Comparison of ENCODE assay signal across 29 cellular contexts in genomic region chr2:226659416-226659815, GRCh38.
DNase-seq lines count a peak whose midpoint lies in the region; ATAC-seq, FAIRE-seq and TF ChIP-seq lines count a peak whose summit lies in the region.
"Had no signal": no experiment of that assay in that cellular context is flagged by ENCODE, and none has a peak within 500 bp of the region (broad histone marks: within the 10 kb centered on the region; RNA-seq: fewer than 3 reads in every experiment).

No MANE protein-coding gene starts in this region.

- no peaks in the 10 kb centered on the region for H3K9me3 Mint-ChIP-seq in activated naive CD4-positive, alpha-beta T cell treated with anti-CD3 and anti-CD28 coated beads for 36 hours
- H3K9me3 Mint-ChIP-seq: activated T-cell treated with anti-CD3 and anti-CD28 coated beads, Interleukin-2, amount 50 U/mL, for 72 hours had no signal

- no TSS peak for BruUV-seq in PC-3 (replicated peaks; lab: Mats Ljungman, UMichigan)

- no peak for FAIRE-seq in A549 (lab: Jason Lieb, UNC)
- FAIRE-seq: colon, HTR-8/SVneo, small intestine had no signal

- no peak overlapping the region for H3K27ac Mint-ChIP-seq in activated naive CD4-positive, alpha-beta T cell treated with anti-CD3 and anti-CD28 coated beads for 36 hours
- H3K27ac Mint-ChIP-seq: activated CD8-positive, alpha-beta memory T cell treated with anti-CD3 and anti-CD28 coated beads, Interleukin-2, amount 10 ng/mL, durations not matched to agents 7 days and 5 days; activated T-cell treated with anti-CD3 and anti-CD28 coated beads, Interleukin-2, amount 50 U/mL, for 72 hours; WTC11 had no signal

- no peak for TF ChIP-seq POLR2A in A549 (IDR thresholded peaks at IDR 0.05; ENCODE audit: low read length)

- H3F3A ChIP-seq in PC-3 (ENCODE audit: low read length, unreplicated experiment), result no peaks in the 10 kb centered on the region

- H3K36me3 ChIP-seq in PC-3 (ENCODE audit: low read depth, low read length), result no peaks in the 10 kb centered on the region
- no peaks in the 10 kb centered on the region for H3K36me3 ChIP-seq in neuronal stem cell (replicated peaks in 1 of 2; ENCODE audit: control insufficient read depth in 2 of 2, insufficient read depth in 2 of 2, low read length in 2 of 2)
- H3K36me3 ChIP-seq: adrenal gland, brain microvascular endothelial cell had no signal

- H3K4me2 ChIP-seq in A549 (no peak overlapping the region), PC-3 (ENCODE audit: low read length) (no peak overlapping the region), neuronal stem cell (ENCODE audit: insufficient read depth, low read length, poor library complexity, severe bottlenecking) (no peak overlapping the region)
- H3K4me2 ChIP-seq: KMS-11 had no signal

- no peaks in the 10 kb centered on the region for H3K9me2 ChIP-seq in PC-3 (replicated peaks; ENCODE audit: low read length)

- no peak overlapping the region for H3K23ac ChIP-seq in neuronal stem cell (ENCODE audit: low read depth, low read length, poor library complexity)

- DNase-seq in A549 (ENCODE audit: low read depth in 1 of 2, low spot score in 1 of 2) (no peak), PC-3 (no peak), left ventricle myocardium superior (no peak), neuronal stem cell (ENCODE audit: low spot score) (no peak), retina (no peak)
- DNase-seq in stimulated activated CD4-positive, alpha-beta T cell treated with anti-CD3 and anti-CD28 coated beads, Interleukin-4, amount 100 ng/mL, for 24 hours, result no peak
- no peak for DNase-seq in activated naive CD4-positive, alpha-beta T cell treated with anti-CD3 and anti-CD28 coated beads for 36 hours
- DNase-seq: activated CD4-positive, alpha-beta T cell treated with anti-CD3 and anti-CD28 coated beads, Interleukin-2, amount 50 U/mL, for 1 hour; activated CD8-positive, alpha-beta memory T cell treated with anti-CD3 and anti-CD28 coated beads, Interleukin-2, amount 10 ng/mL, durations not matched to agents 7 days and 5 days; activated naive CD4-positive, alpha-beta T cell; activated T-cell treated with anti-CD3 and anti-CD28 coated beads, Interleukin-2, amount 50 U/mL, for 72 hours; adrenal gland; brain microvascular endothelial cell; DMS79 treated with DMSO at 0.1 percent for 48 hours; effector CD4-positive, alpha-beta T cell; GF-D8; glutamatergic neuron; H7; NCI-H1417 treated with DMSO at 0.1 percent for 48 hours; OCI-M1; small intestine; stimulated activated CD4-positive, alpha-beta T cell treated with anti-CD3 and anti-CD28 coated beads, Interleukin-1b, Interleukin-23, amount 100 ng/mL, for 48 hours; T-helper 9 cell; trophoblast cell had no signal

- H3K36me3 Mint-ChIP-seq in activated naive CD4-positive, alpha-beta T cell treated with anti-CD3 and anti-CD28 coated beads for 36 hours (ENCODE audit: low read depth), result no peaks in the 10 kb centered on the region
- H3K36me3 Mint-ChIP-seq: activated CD8-positive, alpha-beta memory T cell treated with anti-CD3 and anti-CD28 coated beads, Interleukin-2, amount 10 ng/mL, durations not matched to agents 7 days and 5 days had no signal

- TF ChIP-seq CTCF in A549 (IDR thresholded peaks at IDR 0.05) (no peak), PC-3 (conservative IDR thresholded peaks at IDR 0.05; ENCODE audit: low read depth, low read length) (no peak)

- ATAC-seq in A549 (no peak), PC-3 (no peak), left ventricle myocardium superior (peak; percentile 22), HG02798 (IDR thresholded peaks at IDR 0.05; ENCODE audit: poor library complexity, unreplicated experiment) (no peak)
- ATAC-seq: activated CD8-positive, alpha-beta memory T cell treated with anti-CD3 and anti-CD28 coated beads, Interleukin-2, amount 10 ng/mL, durations not matched to agents 7 days and 5 days; activated T-cell treated with anti-CD3 and anti-CD28 coated beads, Interleukin-2, amount 50 U/mL, for 72 hours; WTC11 had no signal

- intact Hi-C loops in PC-3 (cut with micrococcal nuclease), result loop anchor here (10.0 kb wide), 2 partner anchors 325 to 985 kb away; no protein-coding TSS in a partner anchor
- intact Hi-C loops in left ventricle myocardium superior (cut with micrococcal nuclease), result no loop called here
- intact Hi-C loops in activated naive CD4-positive, alpha-beta T cell treated with anti-CD3 and anti-CD28 coated beads for 36 hours (cut with micrococcal nuclease), result loop anchor here (10.0 kb wide), 1 partner anchor 905 kb away; no protein-coding TSS in a partner anchor

- H3K4me3 ChIP-seq in A549, result no peak overlapping the region
- H3K4me3 ChIP-seq in PC-3 (ENCODE audit: low read length), result no peak overlapping the region
- no peak overlapping the region for H3K4me3 ChIP-seq in neuronal stem cell (ENCODE audit: low read length in 2 of 2)
- H3K4me3 ChIP-seq: adrenal gland had no signal

- no peaks in the 10 kb centered on the region for H3K79me1 ChIP-seq in neuronal stem cell (ENCODE audit: low read depth, low read length)

- H3K14ac ChIP-seq in neuronal stem cell (ENCODE audit: low read length), result peak overlapping the region; percentile 25

- H3K4me1 ChIP-seq in A549, result peaks cover 43% of the 10 kb centered on the region
- peaks cover 41% of the 10 kb centered on the region for H3K4me1 ChIP-seq in PC-3 (ENCODE audit: insufficient read depth, low read length)
- H3K4me1 ChIP-seq in neuronal stem cell (ENCODE audit: control insufficient read depth in 2 of 2, insufficient read depth in 1 of 2, low read depth in 1 of 2, low read length in 2 of 2), result peaks cover 0 to 6% of the 10 kb centered on the region in 2 donors

- H3K9me3 ChIP-seq in A549 (no peaks in the 10 kb centered on the region), PC-3 (ENCODE audit: low read length) (no peaks in the 10 kb centered on the region), neuronal stem cell (replicated peaks in 1 of 2; ENCODE audit: control insufficient read depth in 2 of 2, insufficient read depth in 1 of 2, low read depth in 1 of 2, low read length in 2 of 2) (no peaks in the 10 kb centered on the region)
- H3K9me3 ChIP-seq: adrenal gland had no signal

- H3K4ac ChIP-seq in neuronal stem cell (ENCODE audit: low read length), result no peak overlapping the region

- POLR2A ChIA-PET in A549 (lab: Yijun Ruan, JAX), result no interaction called here
- POLR2A ChIA-PET in PC-3 (lab: Charles Lee; ENCODE audit: unreplicated experiment), result no interaction called here

- no peak overlapping the region for H4K91ac ChIP-seq in neuronal stem cell (ENCODE audit: low read depth, low read length, poor library complexity)

- H3K27me3 Mint-ChIP-seq in activated naive CD4-positive, alpha-beta T cell treated with anti-CD3 and anti-CD28 coated beads for 36 hours (ENCODE audit: low read depth), result no peaks in the 10 kb centered on the region

- 0 out of 2 replicates have a peak overlapping the region, but pooled peaks have one; percentile 19 for H3K9ac ChIP-seq in PC-3 (ENCODE audit: low read length)
- no peak overlapping the region for H3K9ac ChIP-seq in neuronal stem cell (ENCODE audit: low read depth, low read length, poor library complexity)
- H3K9ac ChIP-seq: KMS-11 had no signal

- no peak overlapping the region for H2AFZ ChIP-seq in PC-3 (ENCODE audit: low read length)
- H2AFZ ChIP-seq in neuronal stem cell (ENCODE audit: low read length), result no peak overlapping the region

- H2BK120ac ChIP-seq in neuronal stem cell (ENCODE audit: low read depth, low read length), result no peak overlapping the region

- H3K79me2 ChIP-seq in PC-3 (ENCODE audit: low read length), result no peaks in the 10 kb centered on the region

- no peak overlapping the region for H3K18ac ChIP-seq in neuronal stem cell (ENCODE audit: low read length)

- no peak overlapping the region for H4K8ac ChIP-seq in neuronal stem cell (ENCODE audit: low read depth, low read length)

- H2BK12ac ChIP-seq in neuronal stem cell (ENCODE audit: low read length), result no peak overlapping the region

- peak overlapping the region; percentile 26 to 65; a peak in 4 of 6 replicates for H3K27ac ChIP-seq in A549
- H3K27ac ChIP-seq in PC-3 (ENCODE audit: low read length), result peak overlapping the region; percentile 78
- no peak overlapping the region for H3K27ac ChIP-seq in neuronal stem cell (replicated peaks; ENCODE audit: low read length)
- H3K27ac ChIP-seq: brain microvascular endothelial cell, KMS-11 had no signal

- H2BK5ac ChIP-seq in neuronal stem cell (ENCODE audit: low read length), result no peak overlapping the region

- H4K20me1 ChIP-seq in PC-3 (ENCODE audit: low read length), result no peaks in the 10 kb centered on the region

- no peak overlapping the region for H2AK5ac ChIP-seq in neuronal stem cell (ENCODE audit: low read depth, low read length)

- H3K27me3 ChIP-seq in PC-3 (ENCODE audit: low read length) (no peaks in the 10 kb centered on the region), neuronal stem cell (ENCODE audit: control insufficient read depth in 3 of 3, insufficient read depth in 3 of 3, low read depth in 1 of 3, low read length in 3 of 3) (no peaks in the 10 kb centered on the region)
- H3K27me3 ChIP-seq: adrenal gland, brain microvascular endothelial cell had no signal

- H3K4me1 Mint-ChIP-seq in activated naive CD4-positive, alpha-beta T cell treated with anti-CD3 and anti-CD28 coated beads for 36 hours (ENCODE audit: low read depth), result no peaks in the 10 kb centered on the region

- H2BK15ac ChIP-seq in neuronal stem cell (ENCODE audit: low read length), result no peak overlapping the region

- CTCF ChIA-PET in A549 (lab: Yijun Ruan, JAX), result no interaction called here
- CTCF ChIA-PET in PC-3 (lab: Charles Lee), result no interaction called here
- CTCF ChIA-PET in activated naive CD4-positive, alpha-beta T cell treated with anti-CD3 and anti-CD28 coated beads for 36 hours (lab: Charles Lee), result no interaction called here

- WGBS in A549 (ENCODE audit: missing lambda C conversion rate), result 100% methylated on average over 3 of the region's 6 CpGs
- WGBS in neuronal stem cell (ENCODE audit: extremely low coverage in 2 of 2, insufficient read length in 2 of 2, insufficient replicate concordance in 1 of 2), 2 donors, result no CpG with 5 or more reads among the region's 6 CpGs

- TF ChIP-seq EP300 in A549 (IDR thresholded peaks at IDR 0.05), result no peak

- no peak for TF ChIP-seq RAD21 in A549 (conservative IDR thresholded peaks at IDR 0.05 in 1 of 2, IDR thresholded peaks at IDR 0.05 in 1 of 2)

- no peak overlapping the region for H3K4me3 Mint-ChIP-seq in activated naive CD4-positive, alpha-beta T cell treated with anti-CD3 and anti-CD28 coated beads for 36 hours
- H3K4me3 Mint-ChIP-seq: activated CD8-positive, alpha-beta memory T cell treated with anti-CD3 and anti-CD28 coated beads, Interleukin-2, amount 10 ng/mL, durations not matched to agents 7 days and 5 days; activated T-cell treated with anti-CD3 and anti-CD28 coated beads, Interleukin-2, amount 50 U/mL, for 72 hours; WTC11 had no signal

TF ChIP-seq in A549, 52 proteins besides CTCF, POLR2A, EP300 and RAD21 (continues in another document):
- TF ChIP-seq BHLHE40 (IDR thresholded peaks at IDR 0.05; ENCODE audit: low read depth, low read length) (no peak), HES2 (IDR thresholded peaks at IDR 0.05) (no peak), ZC3H11A (IDR thresholded peaks at IDR 0.05) (no peak), ZFP36 (IDR thresholded peaks at IDR 0.05; ENCODE audit: borderline replicate concordance, partially characterized antibody) (no peak)
